1 cellular context compared by ENCODE assay signal in the genomic region with DNA sequence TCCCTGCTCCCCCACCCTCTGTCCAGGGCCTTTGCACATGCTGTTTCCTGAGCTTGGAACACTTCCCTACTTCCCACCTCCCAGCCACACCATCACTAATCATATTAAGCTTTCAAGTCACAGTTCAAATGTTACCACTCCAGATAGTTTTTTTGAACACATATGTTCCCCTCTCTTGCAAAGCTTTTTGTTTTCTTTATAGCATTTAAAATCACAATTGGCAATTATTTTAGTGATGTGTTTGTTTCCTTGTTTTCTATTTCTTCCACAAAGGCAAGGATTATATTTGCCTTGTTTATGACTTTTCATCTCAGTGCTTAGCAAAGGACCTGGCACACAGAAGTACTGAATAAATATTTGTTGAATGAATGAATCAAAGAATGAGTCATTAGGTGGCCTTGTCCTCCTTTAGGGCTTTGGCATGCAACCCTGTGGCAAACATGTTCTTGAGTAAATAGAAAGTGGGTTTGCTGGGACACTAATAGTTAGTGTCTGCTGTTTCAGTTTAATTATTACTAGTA.
TF ChIP-seq lines count a peak whose summit lies in the region.

No MANE protein-coding gene starts in this region.

TF ChIP-seq in HepG2, 621 proteins besides CTCF, POLR2A, EP300 and RAD21 (continued from another document):
- TF ChIP-seq, protein P1, sequence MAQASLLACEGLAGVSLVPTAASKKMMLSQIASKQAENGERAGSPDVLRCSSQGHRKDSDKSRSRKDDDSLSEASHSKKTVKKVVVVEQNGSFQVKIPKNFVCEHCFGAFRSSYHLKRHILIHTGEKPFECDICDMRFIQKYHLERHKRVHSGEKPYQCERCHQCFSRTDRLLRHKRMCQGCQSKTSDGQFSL (CRISPR knock-in tag; IDR thresholded peaks at IDR 0.05) = peak; percentile 83
- no peak for TF ChIP-seq EED (CRISPR knock-in tag; IDR thresholded peaks at IDR 0.05)
- TF ChIP-seq, protein P2, sequence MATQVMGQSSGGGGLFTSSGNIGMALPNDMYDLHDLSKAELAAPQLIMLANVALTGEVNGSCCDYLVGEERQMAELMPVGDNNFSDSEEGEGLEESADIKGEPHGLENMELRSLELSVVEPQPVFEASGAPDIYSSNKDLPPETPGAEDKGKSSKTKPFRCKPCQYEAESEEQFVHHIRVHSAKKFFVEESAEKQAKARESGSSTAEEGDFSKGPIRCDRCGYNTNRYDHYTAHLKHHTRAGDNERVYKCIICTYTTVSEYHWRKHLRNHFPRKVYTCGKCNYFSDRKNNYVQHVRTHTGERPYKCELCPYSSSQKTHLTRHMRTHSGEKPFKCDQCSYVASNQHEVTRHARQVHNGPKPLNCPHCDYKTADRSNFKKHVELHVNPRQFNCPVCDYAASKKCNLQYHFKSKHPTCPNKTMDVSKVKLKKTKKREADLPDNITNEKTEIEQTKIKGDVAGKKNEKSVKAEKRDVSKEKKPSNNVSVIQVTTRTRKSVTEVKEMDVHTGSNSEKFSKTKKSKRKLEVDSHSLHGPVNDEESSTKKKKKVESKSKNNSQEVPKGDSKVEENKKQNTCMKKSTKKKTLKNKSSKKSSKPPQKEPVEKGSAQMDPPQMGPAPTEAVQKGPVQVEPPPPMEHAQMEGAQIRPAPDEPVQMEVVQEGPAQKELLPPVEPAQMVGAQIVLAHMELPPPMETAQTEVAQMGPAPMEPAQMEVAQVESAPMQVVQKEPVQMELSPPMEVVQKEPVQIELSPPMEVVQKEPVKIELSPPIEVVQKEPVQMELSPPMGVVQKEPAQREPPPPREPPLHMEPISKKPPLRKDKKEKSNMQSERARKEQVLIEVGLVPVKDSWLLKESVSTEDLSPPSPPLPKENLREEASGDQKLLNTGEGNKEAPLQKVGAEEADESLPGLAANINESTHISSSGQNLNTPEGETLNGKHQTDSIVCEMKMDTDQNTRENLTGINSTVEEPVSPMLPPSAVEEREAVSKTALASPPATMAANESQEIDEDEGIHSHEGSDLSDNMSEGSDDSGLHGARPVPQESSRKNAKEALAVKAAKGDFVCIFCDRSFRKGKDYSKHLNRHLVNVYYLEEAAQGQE (IDR thresholded peaks at IDR 0.05; ENCODE audit: borderline replicate concordance in 1 of 2, low read depth in 1 of 2, low read length in 2 of 2) = peak in 1 of 2 experiments; percentile 20; a peak in 1 of 4 replicates
- TF ChIP-seq, protein P3, sequence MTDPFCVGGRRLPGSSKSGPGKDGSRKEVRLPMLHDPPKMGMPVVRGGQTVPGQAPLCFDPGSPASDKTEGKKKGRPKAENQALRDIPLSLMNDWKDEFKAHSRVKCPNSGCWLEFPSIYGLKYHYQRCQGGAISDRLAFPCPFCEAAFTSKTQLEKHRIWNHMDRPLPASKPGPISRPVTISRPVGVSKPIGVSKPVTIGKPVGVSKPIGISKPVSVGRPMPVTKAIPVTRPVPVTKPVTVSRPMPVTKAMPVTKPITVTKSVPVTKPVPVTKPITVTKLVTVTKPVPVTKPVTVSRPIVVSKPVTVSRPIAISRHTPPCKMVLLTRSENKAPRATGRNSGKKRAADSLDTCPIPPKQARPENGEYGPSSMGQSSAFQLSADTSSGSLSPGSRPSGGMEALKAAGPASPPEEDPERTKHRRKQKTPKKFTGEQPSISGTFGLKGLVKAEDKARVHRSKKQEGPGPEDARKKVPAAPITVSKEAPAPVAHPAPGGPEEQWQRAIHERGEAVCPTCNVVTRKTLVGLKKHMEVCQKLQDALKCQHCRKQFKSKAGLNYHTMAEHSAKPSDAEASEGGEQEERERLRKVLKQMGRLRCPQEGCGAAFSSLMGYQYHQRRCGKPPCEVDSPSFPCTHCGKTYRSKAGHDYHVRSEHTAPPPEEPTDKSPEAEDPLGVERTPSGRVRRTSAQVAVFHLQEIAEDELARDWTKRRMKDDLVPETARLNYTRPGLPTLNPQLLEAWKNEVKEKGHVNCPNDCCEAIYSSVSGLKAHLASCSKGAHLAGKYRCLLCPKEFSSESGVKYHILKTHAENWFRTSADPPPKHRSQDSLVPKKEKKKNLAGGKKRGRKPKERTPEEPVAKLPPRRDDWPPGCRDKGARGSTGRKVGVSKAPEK (CRISPR knock-in tag; IDR thresholded peaks at IDR 0.05; ENCODE audit: borderline replicate concordance) = no peak
- TF ChIP-seq TARDBP (CRISPR knock-in tag; IDR thresholded peaks at IDR 0.05) = peak; percentile 22; the same call in 1 of the 2 replicates
- TF ChIP-seq, protein P4, sequence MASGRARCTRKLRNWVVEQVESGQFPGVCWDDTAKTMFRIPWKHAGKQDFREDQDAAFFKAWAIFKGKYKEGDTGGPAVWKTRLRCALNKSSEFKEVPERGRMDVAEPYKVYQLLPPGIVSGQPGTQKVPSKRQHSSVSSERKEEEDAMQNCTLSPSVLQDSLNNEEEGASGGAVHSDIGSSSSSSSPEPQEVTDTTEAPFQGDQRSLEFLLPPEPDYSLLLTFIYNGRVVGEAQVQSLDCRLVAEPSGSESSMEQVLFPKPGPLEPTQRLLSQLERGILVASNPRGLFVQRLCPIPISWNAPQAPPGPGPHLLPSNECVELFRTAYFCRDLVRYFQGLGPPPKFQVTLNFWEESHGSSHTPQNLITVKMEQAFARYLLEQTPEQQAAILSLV (CRISPR knock-in tag; IDR thresholded peaks at IDR 0.05; ENCODE audit: borderline replicate concordance) = no peak
